8 cellular contexts compared by ENCODE assay signal in genomic region chr11:99020324-99021225, GRCh38. TPM values are rescaled to one million over a fixed set of nuclear protein-coding genes. Genes with fewer than 3 reads are reported as not detected.
A peak's percentile ranks its signal among the peaks of the same experiment; 100 is the strongest.
DNase-seq lines count a peak whose midpoint lies in the region; ATAC-seq and TF ChIP-seq lines count a peak whose summit lies in the region.

Gene CNTN5, plus strand, starts transcription at chr11:99020949.

- CTCF ChIA-PET in mammary epithelial cell (lab: Charles Lee; ENCODE audit: low non-redundant PET): no interaction called here

- ATAC-seq in HG03565 (IDR thresholded peaks at IDR 0.05; ENCODE audit: unreplicated experiment) (peak; percentile 50), RWPE2 (ENCODE audit: low read depth) (peak; percentile 74)

- TF ChIP-seq CTCF in RWPE2 (IDR thresholded peaks at IDR 0.05; ENCODE audit: poor library complexity, severe bottlenecking) (no peak), mammary epithelial cell (conservative IDR thresholded peaks at IDR 0.05 in 1 of 2, IDR thresholded peaks at IDR 0.05 in 1 of 2; ENCODE audit: extremely low read depth in 1 of 2, insufficient read depth in 1 of 2, low read depth in 1 of 2, low read length in 2 of 2) (no peak)

- H3K4me1 ChIP-seq in RWPE2 (ENCODE audit: insufficient read depth, poor library complexity, severe bottlenecking) (no peaks in the 10 kb centered on the region), mammary epithelial cell (ENCODE audit: insufficient read depth, low read length) (no peaks in the 10 kb centered on the region)

- H3K27me3 ChIP-seq in RWPE2 (ENCODE audit: insufficient read depth, poor library complexity, severe bottlenecking) (peaks cover 80% of the 10 kb centered on the region), mammary epithelial cell (ENCODE audit: insufficient read depth, low read length) (peaks cover 3% of the 10 kb centered on the region)

- no peaks in the 10 kb centered on the region for H3K36me3 ChIP-seq in RWPE2 (ENCODE audit: low read depth)
- no peaks in the 10 kb centered on the region for H3K36me3 ChIP-seq in mammary epithelial cell (ENCODE audit: insufficient read depth, low read length)

- dilution Hi-C loops in mammary epithelial cell (cut with HindIII; ENCODE audit: low sequenced_read_pairs): no loop called here

- peak within 1 kb of the TSS; percentile 72 for H2AFZ ChIP-seq in mammary epithelial cell (ENCODE audit: low read depth, low read length)

- WGBS in mammary epithelial cell (ENCODE audit: low coverage, missing lambda C conversion rate): 4% methylated on average over 34 of the region's 57 CpGs

- no peaks in the 10 kb centered on the region for H3K79me2 ChIP-seq in mammary epithelial cell (ENCODE audit: insufficient read depth, low read length)

- in situ Hi-C loops in mammary epithelial cell (cut with MboI; ENCODE audit: low sequenced_read_pairs in 2 of 2): no loop called here

- no peaks in the 10 kb centered on the region for H3K9me3 ChIP-seq in RWPE2 (ENCODE audit: severe bottlenecking)
- no peaks in the 10 kb centered on the region for H3K9me3 ChIP-seq in mammary epithelial cell (replicated peaks; ENCODE audit: insufficient read depth, low read length)

- peak within 1 kb of the TSS; percentile 67 for H3K4me2 ChIP-seq in mammary epithelial cell (ENCODE audit: insufficient read depth, low read depth, low read length)

- no peaks in the 10 kb centered on the region for H4K20me1 ChIP-seq in mammary epithelial cell (ENCODE audit: insufficient read depth, low read length)

- H3K27ac ChIP-seq in RWPE2 (ENCODE audit: poor library complexity, severe bottlenecking): no peak within 1 kb of the TSS
- no peak within 1 kb of the TSS for H3K27ac ChIP-seq in mammary epithelial cell (ENCODE audit: insufficient read depth, low read depth, low read length)

- DNase-seq in ELR (ENCODE audit: low read depth): peak; percentile 75
- peak; percentile 43 for DNase-seq in RWPE2 (ENCODE audit: low spot score)
- DNase-seq in mammary epithelial cell: peak; percentile 4
- peak; percentile 29 for DNase-seq in kidney glomerular epithelial cell (lab: John Stamatoyannopoulos, UW)
- DNase-seq in stimulated activated CD8-positive, alpha-beta memory T cell treated with anti-CD3 and anti-CD28 coated beads, Interleukin-4, amount 100 ng/mL, for 24 hours (ENCODE audit: low read depth): peak; percentile 2
- DNase-seq in cerebellar nuclear complex (lab: John Stamatoyannopoulos, UW): no peak
- DNase-seq in OCI-M2 (lab: John Stamatoyannopoulos, UW; ENCODE audit: unreplicated experiment): no peak

- BruUV-seq in mammary epithelial cell (replicated peaks; lab: Mats Ljungman, UMichigan): no TSS peak

- intact Hi-C loops in mammary epithelial cell (cut with micrococcal nuclease): loop anchor here (10.0 kb wide), 1 partner anchor 1554 kb away; no protein-coding TSS in a partner anchor

- H3K4me3 ChIP-seq in RWPE2 (ENCODE audit: severe bottlenecking) (peak within 1 kb of the TSS; percentile 13), mammary epithelial cell (replicated peaks in 1 of 3; ENCODE audit: insufficient read depth in 1 of 3, low read depth in 2 of 3, low read length in 3 of 3) (peak within 1 kb of the TSS in 2 of 3 experiments; percentile 22 to 27)

- no peak within 1 kb of the TSS for H3K9ac ChIP-seq in mammary epithelial cell (ENCODE audit: insufficient read depth, low read length)

RNA-seq across cellular contexts. Expression of gene CNTN5, which starts in this region (rescaled TPM):
- not detected for total RNA-seq in mammary epithelial cell
- not detected for polyA plus RNA-seq in mammary epithelial cell
- not detected for polyA minus RNA-seq in mammary epithelial cell

Comparison
In these comparisons a context has a peak if more than half of its experiments do, and no peak if none do; other contexts are left out.
1. Peak in DNase-seq, H3K4me3 ChIP-seq and H3K4me2 ChIP-seq in mammary epithelial cell; RNA of the gene not detected or under 1 TPM.
2. DNase-seq: peak in ELR (single experiment), RWPE2 (single experiment), kidney glomerular epithelial cell (single experiment) and stimulated activated CD8-positive, alpha-beta memory T cell treated with anti-CD3 and anti-CD28 coated beads, Interleukin-4, amount 100 ng/mL, for 24 hours (single experiment); none in cerebellar nuclear complex (0 of 2) and OCI-M2 (single experiment).